8 cellular contexts compared by ENCODE assay signal in genomic region chr3:51390600-51391074, GRCh38. TPM values are rescaled to one million over a fixed set of nuclear protein-coding genes. Genes with fewer than 3 reads are reported as not detected.
DNase-seq lines count a peak whose midpoint lies in the region; ATAC-seq and TF ChIP-seq lines count a peak whose summit lies in the region.

No MANE protein-coding gene starts in this region.

- H3K36me3 ChIP-seq in duodenal mucosa (ENCODE audit: control insufficient read depth in 1 of 2, insufficient read depth in 2 of 2, low read length in 2 of 2): peaks cover 37 to 53% of the 10 kb centered on the region in 2 donors
- peaks cover 40% of the 10 kb centered on the region for H3K36me3 ChIP-seq in neutrophil

- intact Hi-C loops in sciatic nerve (cut with DNase I): no loop called here

- no peaks in the 10 kb centered on the region for H3K9me3 ChIP-seq in duodenal mucosa (ENCODE audit: control insufficient read depth in 1 of 2, low read length in 2 of 2)
- H3K9me3 ChIP-seq in neutrophil: no peaks in the 10 kb centered on the region

- DNase-seq in sciatic nerve (ENCODE audit: low spot score) (no peak), SIG-M5 (lab: John Stamatoyannopoulos, UW) (no peak), DMS 273 (lab: John Stamatoyannopoulos, UW; ENCODE audit: unreplicated experiment) (no peak), iPS-NIHi11 (ENCODE audit: low spot score) (no peak)

- H3K27me3 ChIP-seq in duodenal mucosa (ENCODE audit: control insufficient read depth in 1 of 2, insufficient read depth in 2 of 2, low read length in 2 of 2) (no peaks in the 10 kb centered on the region), neutrophil (no peaks in the 10 kb centered on the region)

- H3K4me3 ChIP-seq in duodenal mucosa (ENCODE audit: low read depth in 1 of 2, low read length in 2 of 2) (peak overlapping the region; percentile 46 to 50), neutrophil (ENCODE audit: low read depth in 1 of 2, low read length in 1 of 2) (peak overlapping the region; percentile 65 to 69)

- H3K4me1 Mint-ChIP-seq in IgD-negative memory B cell: peaks cover 21 to 42% (median 32%) of the 10 kb centered on the region in 3 donors

- H3K27ac ChIP-seq in duodenal mucosa (ENCODE audit: low read depth, low read length) (peak overlapping the region; percentile 3), neutrophil (peak overlapping the region; percentile 90)

- peak; percentile 88 for TF ChIP-seq CTCF in neutrophil (IDR thresholded peaks at IDR 0.05)

- no peaks in the 10 kb centered on the region for H3K27me3 Mint-ChIP-seq in IgD-negative memory B cell

- no peaks in the 10 kb centered on the region for H3K36me3 Mint-ChIP-seq in IgD-negative memory B cell

- H3K9me3 Mint-ChIP-seq in IgD-negative memory B cell: no peaks in the 10 kb centered on the region

- H3K27ac Mint-ChIP-seq in IgD-negative memory B cell: peak overlapping the region; percentile 53 to 98 (median 73)

- peaks cover 67 to 82% of the 10 kb centered on the region in 2 donors for H3K4me1 ChIP-seq in duodenal mucosa (ENCODE audit: control insufficient read depth in 1 of 2, insufficient read depth in 2 of 2, low read length in 2 of 2)
- peaks cover 41% of the 10 kb centered on the region in 2 experiments for H3K4me1 ChIP-seq in neutrophil (ENCODE audit: control insufficient read depth in 1 of 2, insufficient read depth in 1 of 2, low read depth in 1 of 2, low read length in 1 of 2)

- peak overlapping the region; percentile 21 for H3K9ac ChIP-seq in duodenal mucosa (ENCODE audit: low read depth in 1 of 2, low read length in 2 of 2)

- ATAC-seq in GM18502 (IDR thresholded peaks at IDR 0.05; ENCODE audit: poor library complexity, unreplicated experiment) (peak; percentile 10), sciatic nerve (no peak)

- H3K4me3 Mint-ChIP-seq in IgD-negative memory B cell: peak overlapping the region; percentile 66 to 94 (median 78)

RNA-seq across cellular contexts. Expression of gene RBM15B, which starts 0.4 kb away (rescaled TPM):
- polyA plus RNA-seq in IgD-negative memory B cell: 10.8 TPM
- total RNA-seq in sciatic nerve: 21.5 TPM

RNA-seq across cellular contexts. Expression of gene MANF, which starts 5.5 kb away (rescaled TPM):
- polyA plus RNA-seq in IgD-negative memory B cell: 33.6 TPM
- 60.8 TPM for total RNA-seq in sciatic nerve
